In the genomic region with DNA sequence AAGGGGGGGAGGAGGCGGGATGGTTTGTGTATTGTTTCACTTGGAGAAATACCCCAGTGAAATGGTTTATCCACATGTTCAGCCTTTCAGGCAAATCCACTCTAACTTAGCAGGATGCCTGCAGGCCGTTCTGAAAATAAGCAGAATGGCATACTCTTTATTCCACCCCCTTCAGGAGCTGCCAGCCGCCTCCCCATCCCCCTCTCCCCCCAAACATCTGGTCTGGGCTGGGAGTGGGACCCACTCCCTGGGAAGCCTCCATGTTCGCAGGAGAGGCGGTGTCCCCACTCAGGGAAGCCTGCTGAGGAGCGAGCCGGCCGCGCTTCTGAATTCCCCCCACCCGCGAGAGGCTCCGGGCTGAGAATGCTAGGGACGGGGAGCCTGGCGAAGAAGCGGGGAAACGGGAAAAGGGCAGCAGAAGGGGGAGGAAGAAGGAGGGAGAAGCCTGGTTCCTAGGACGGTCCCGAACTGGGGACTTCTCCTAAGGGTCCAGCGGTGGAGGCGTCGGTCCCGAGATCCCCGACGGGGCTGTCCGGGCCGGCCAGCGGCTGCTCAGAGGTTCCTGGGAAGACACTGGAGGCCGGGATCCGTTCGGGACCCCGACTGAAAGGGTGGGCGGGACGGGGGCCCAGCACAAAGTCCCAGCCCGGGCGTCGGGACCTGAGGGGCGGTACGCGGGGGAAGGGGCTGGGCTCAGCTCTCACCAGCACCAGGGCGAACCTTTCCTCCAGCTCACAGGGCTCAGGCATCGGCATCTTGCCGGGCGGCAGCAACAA, we compare ENCODE assay signal across 7 cellular contexts. TPM values are rescaled to one million over a fixed set of nuclear protein-coding genes. Genes with fewer than 3 reads are reported as not detected.
DNase-seq lines count a peak whose midpoint lies in the region; ATAC-seq and TF ChIP-seq lines count a peak whose summit lies in the region.

No MANE protein-coding gene starts in this region.

- peak overlapping the region; percentile 95 for H3K4me2 ChIP-seq in OCI-LY3 (ENCODE audit: low read length)

- H3K36me3 ChIP-seq in OCI-LY3 (replicated peaks; ENCODE audit: low read depth, low read length), result peaks cover 12% of the 10 kb centered on the region
- H3K36me3 ChIP-seq in prostate gland, result no peaks in the 10 kb centered on the region

- H3K27ac ChIP-seq in OCI-LY3 (ENCODE audit: low read length) (peak overlapping the region; percentile 95), right cardiac atrium (ENCODE audit: low read length) (peak overlapping the region; percentile 81), prostate gland (peak overlapping the region; percentile 69 to 73)

- H3K9me3 ChIP-seq in OCI-LY3 (ENCODE audit: insufficient read depth, low read length), result no peaks in the 10 kb centered on the region
- H3K9me3 ChIP-seq in right cardiac atrium (ENCODE audit: control insufficient read depth, low read length), result no peaks in the 10 kb centered on the region
- H3K9me3 ChIP-seq in prostate gland, result no peaks in the 10 kb centered on the region

- peak; percentile 37 for DNase-seq in amniotic epithelial cell (ENCODE audit: low read depth)
- DNase-seq in right cardiac atrium, result peak; percentile 46 to 77 (median 76)
- no peak for DNase-seq in prostate gland (ENCODE audit: low spot score)
- DNase-seq in SHP77 (lab: John Stamatoyannopoulos, UW), result no peak

- H2AFZ ChIP-seq in OCI-LY3 (ENCODE audit: low read depth, low read length), result no peak overlapping the region

- H3K27me3 ChIP-seq in OCI-LY3 (ENCODE audit: low read depth, low read length) (peaks cover 14% of the 10 kb centered on the region), right cardiac atrium (ENCODE audit: control insufficient read depth, insufficient read depth) (no peaks in the 10 kb centered on the region), prostate gland (replicated peaks; ENCODE audit: insufficient read depth) (no peaks in the 10 kb centered on the region)

- 3% methylated on average over 43 of the region's 43 CpGs for WGBS in right cardiac atrium
- 2% methylated on average over 43 of the region's 43 CpGs for WGBS in prostate gland

- ATAC-seq in GM18502 (IDR thresholded peaks at IDR 0.05; ENCODE audit: poor library complexity, unreplicated experiment), result peak; percentile 27
- peak; percentile 10 for ATAC-seq in HG02623 (IDR thresholded peaks at IDR 0.05; ENCODE audit: unreplicated experiment)
- peak; percentile 24 to 39 for ATAC-seq in right cardiac atrium

- TF ChIP-seq POLR2A in prostate gland (IDR thresholded peaks at IDR 0.05), result no peak

- intact Hi-C loops in right cardiac atrium (cut with DNase I), result loop anchor here (1.0 to 5.0 kb wide), 4 partner anchors 34 to 64 kb away; no protein-coding TSS in a partner anchor
- intact Hi-C loops in prostate gland (cut with DNase I), result loop anchor here (1.0 to 2.0 kb wide), 2 partner anchors 34 to 62 kb away; no protein-coding TSS in a partner anchor

- peak overlapping the region; percentile 93 for H3K9ac ChIP-seq in OCI-LY3 (ENCODE audit: low read length)

- peaks cover 41% of the 10 kb centered on the region for H3K4me1 ChIP-seq in OCI-LY3 (ENCODE audit: low read length)
- H3K4me1 ChIP-seq in right cardiac atrium (ENCODE audit: control insufficient read depth, insufficient read depth, low read length), result peaks cover 4% of the 10 kb centered on the region
- H3K4me1 ChIP-seq in prostate gland (replicated peaks), result no peaks in the 10 kb centered on the region

- H4K20me1 ChIP-seq in OCI-LY3 (ENCODE audit: insufficient read depth, low read length), result no peaks in the 10 kb centered on the region

- H3K79me2 ChIP-seq in OCI-LY3 (ENCODE audit: low read length), result peaks cover 57% of the 10 kb centered on the region

- H3K4me3 ChIP-seq in OCI-LY3 (ENCODE audit: low read length) (peak overlapping the region; percentile 93), right cardiac atrium (ENCODE audit: low read length) (peak overlapping the region; percentile 74), prostate gland (peak overlapping the region; percentile 46 to 61)

- no peak for TF ChIP-seq CTCF in OCI-LY3 (IDR thresholded peaks at IDR 0.05; ENCODE audit: low read depth, low read length)
- no peak for TF ChIP-seq CTCF in prostate gland (IDR thresholded peaks at IDR 0.05)

RNA-seq across cellular contexts. Expression of gene FMNL3, which starts 0.7 kb away (rescaled TPM):
- total RNA-seq in right cardiac atrium (10 to 100 TPM; 11.7 to 19.0 (median 11.9) TPM), prostate gland (10 to 100 TPM in 1 of 2 donors, 1 to 10 TPM in 1; 4.5 to 52.9 TPM)
- 7.0 TPM for polyA plus RNA-seq in right cardiac atrium

RNA-seq across cellular contexts. Expression of gene TMBIM6, which starts 34.8 kb away (rescaled TPM):
- 100 to 1,000 TPM; 216 to 254 (median 247) TPM for total RNA-seq in right cardiac atrium
- polyA plus RNA-seq in right cardiac atrium, result 159 TPM
- 100 to 1,000 TPM; 541 to 778 TPM for total RNA-seq in prostate gland

Comparison
In these comparisons a context has a peak if more than half of its experiments do, and no peak if none do; other contexts are left out.
1. DNase-seq: peak in amniotic epithelial cell (single experiment) and right cardiac atrium (3 of 3); none in prostate gland (single experiment) and SHP77 (0 of 2).
2. Peak in every context shown above with its lines, with median percentiles within 50 percentile points of each other: ATAC-seq, H3K27ac ChIP-seq and H3K4me3 ChIP-seq.